In the genomic region with DNA sequence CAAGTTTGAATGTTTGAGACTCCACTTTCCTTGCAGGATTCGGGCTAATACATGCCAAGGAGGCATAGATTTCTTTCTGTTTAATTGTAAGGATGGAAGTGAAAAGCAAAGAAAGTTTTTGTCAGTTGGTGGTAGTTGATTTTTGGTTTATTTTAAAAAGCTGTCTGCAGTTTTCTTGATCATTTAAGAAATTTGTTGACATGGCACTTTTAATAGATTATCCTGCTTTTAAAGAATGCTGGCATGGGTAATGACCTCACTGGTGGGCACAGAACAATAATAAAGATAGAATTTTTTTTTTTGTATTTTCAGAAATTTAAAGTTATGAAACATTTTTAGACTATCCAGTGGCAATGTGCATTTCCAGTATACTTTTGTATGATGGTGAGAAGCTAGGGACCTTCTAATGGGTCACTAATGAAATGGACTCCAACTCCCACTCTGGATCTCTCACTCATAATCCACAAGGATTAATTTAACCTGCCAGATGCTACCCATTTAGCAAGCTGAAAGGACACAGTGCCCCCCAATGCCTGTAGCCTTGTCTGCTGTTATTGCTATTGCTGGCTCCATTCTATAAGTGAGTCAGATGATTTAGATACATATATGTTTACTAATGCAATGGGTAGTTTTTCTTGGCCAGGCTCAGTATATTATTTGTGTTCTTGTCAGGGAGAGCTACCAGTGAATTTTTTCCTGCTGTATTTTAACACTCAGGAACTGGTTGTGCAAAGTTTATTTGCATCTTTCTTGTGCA, we compare ENCODE assay signal across 14 cellular contexts.
DNase-seq lines count a peak whose midpoint lies in the region; ATAC-seq and TF ChIP-seq lines count a peak whose summit lies in the region.
"Had no signal": no experiment of that assay in that cellular context is flagged by ENCODE, and none has a peak within 500 bp of the region (broad histone marks: within the 10 kb centered on the region; RNA-seq: fewer than 3 reads in every experiment).

No MANE protein-coding gene starts in this region.

- H3K4me1 ChIP-seq in left ventricle myocardium inferior, result peaks cover 91% of the 10 kb centered on the region
- H3K4me1 ChIP-seq: prostate gland had no signal

- H3K4me3 ChIP-seq in left ventricle myocardium inferior (no peak overlapping the region), dorsolateral prefrontal cortex (no peak overlapping the region)
- H3K4me3 ChIP-seq: coronary artery, PC-9, prostate gland had no signal

- peak overlapping the region; percentile 13 for H3K27ac ChIP-seq in left ventricle myocardium inferior (replicated peaks)
- H3K27ac ChIP-seq in dorsolateral prefrontal cortex, result peak overlapping the region in 37 of 59 donors; percentile 4 to 67 (median 30)
- H3K27ac ChIP-seq: coronary artery, PC-9, prostate gland had no signal

- H3K9me3 ChIP-seq in left ventricle myocardium inferior (replicated peaks), result no peaks in the 10 kb centered on the region
- H3K9me3 ChIP-seq: prostate gland had no signal

- no peak for ATAC-seq in left cardiac atrium

- DNase-seq in left ventricle myocardium inferior, result no peak
- no peak for DNase-seq in left cardiac atrium
- DNase-seq in NCI-H82 treated with DMSO at 0.1 percent for 48 hours (lab: John Stamatoyannopoulos, UW; ENCODE audit: unreplicated experiment), result peak; percentile 87
- no peak for DNase-seq in dorsolateral prefrontal cortex
- peak; percentile 18 for DNase-seq in superior temporal gyrus (ENCODE audit: extremely low spot score)
- DNase-seq in stimulated activated CD4-positive, alpha-beta T cell treated with anti-CD3 and anti-CD28 coated beads, Interleukin-15, amount 100 ng/mL, for 24 hours, result no peak
- no peak for DNase-seq in NCI-H187 treated with DMSO at 0.1 percent for 48 hours (lab: John Stamatoyannopoulos, UW)
- no peak for DNase-seq in cortex of kidney (lab: John Stamatoyannopoulos, UW)
- DNase-seq: amniotic stem cell, NCI-H2227 treated with DMSO at 0.1 percent for 48 hours, PC-9, T-helper 2 cell had no signal

- H3K27me3 ChIP-seq in left ventricle myocardium inferior (ENCODE audit: low read depth), result no peaks in the 10 kb centered on the region
- H3K27me3 ChIP-seq in dorsolateral prefrontal cortex, result no peaks in the 10 kb centered on the region

- no peaks in the 10 kb centered on the region for H3K36me3 ChIP-seq in left ventricle myocardium inferior
- H3K36me3 ChIP-seq: prostate gland had no signal

- intact Hi-C loops in left ventricle myocardium inferior (cut with micrococcal nuclease), result no loop called here
- intact Hi-C loops in left cardiac atrium (cut with DNase I), result no loop called here
- intact Hi-C loops in dorsolateral prefrontal cortex (cut with DNase I), result loop anchor here in 1 of 2 donors (5.0 kb wide), 1 partner anchor 81 kb away; no protein-coding TSS in a partner anchor

- TF ChIP-seq CTCF in left ventricle myocardium inferior (IDR thresholded peaks at IDR 0.05; ENCODE audit: borderline replicate concordance) (no peak), dorsolateral prefrontal cortex (IDR thresholded peaks at IDR 0.05 in 54 of 56, conservative IDR thresholded peaks at IDR 0.05 in 2 of 56; ENCODE audit: low read depth in 1 of 56, partially characterized antibody in 56 of 56) (peak in 6 of 56 donors; percentile 5 to 44 (median 16))

Comparison
In these comparisons a context has a peak if more than half of its experiments do, and no peak if none do; other contexts are left out.
1. DNase-seq: peak in NCI-H82 treated with DMSO at 0.1 percent for 48 hours (single experiment) and superior temporal gyrus (single experiment); none in left ventricle myocardium inferior (single experiment), left cardiac atrium (single experiment), dorsolateral prefrontal cortex (0 of 10), stimulated activated CD4-positive, alpha-beta T cell treated with anti-CD3 and anti-CD28 coated beads, Interleukin-15, amount 100 ng/mL, for 24 hours (single experiment), NCI-H187 treated with DMSO at 0.1 percent for 48 hours (single experiment) and cortex of kidney (single experiment).